Comparison of ENCODE assay signal across 15 cellular contexts in genomic region chr2:238241970-238242369, GRCh38. TPM values are rescaled to one million over a fixed set of nuclear protein-coding genes. Genes with fewer than 3 reads are reported as not detected.
DNase-seq lines count a peak whose midpoint lies in the region; ATAC-seq and TF ChIP-seq lines count a peak whose summit lies in the region.
"Had no signal": no experiment of that assay in that cellular context is flagged by ENCODE, and none has a peak within 500 bp of the region (broad histone marks: within the 10 kb centered on the region; RNA-seq: fewer than 3 reads in every experiment).

No MANE protein-coding gene starts in this region.

- 74% methylated on average over 2 of the region's 2 CpGs for WGBS in hepatocyte (ENCODE audit: low lambda C conversion rate, missing lambda C conversion rate)

- peaks cover 6% of the 10 kb centered on the region for H3K4me1 Mint-ChIP-seq in activated T-cell treated with anti-CD3 and anti-CD28 coated beads, Interleukin-2, amount 50 U/mL, for 4 hours (ENCODE audit: low read depth)
- peaks cover 6% of the 10 kb centered on the region for H3K4me1 Mint-ChIP-seq in activated T-cell treated with anti-CD3 and anti-CD28 coated beads, Interleukin-2, amount 50 U/mL, for 24 hours (ENCODE audit: low read depth)
- H3K4me1 Mint-ChIP-seq in T-cell, result peaks cover 3 to 8% (median 5%) of the 10 kb centered on the region in 3 donors

- H3K9me3 ChIP-seq in hepatocyte (ENCODE audit: low read depth) (no peaks in the 10 kb centered on the region), skeletal muscle tissue (ENCODE audit: control insufficient read depth in 3 of 3, low read length in 3 of 3) (no peaks in the 10 kb centered on the region)
- H3K9me3 ChIP-seq: lower lobe of right lung, uterus had no signal

- H3K4me2 ChIP-seq in hepatocyte, result no peak overlapping the region

- no peaks in the 10 kb centered on the region for H3K36me3 ChIP-seq in hepatocyte (replicated peaks; ENCODE audit: insufficient read depth, low read depth)
- peaks cover 11 to 14% (median 13%) of the 10 kb centered on the region in 3 donors for H3K36me3 ChIP-seq in skeletal muscle tissue (ENCODE audit: control insufficient read depth in 3 of 3, insufficient read depth in 3 of 3, low read length in 3 of 3)
- H3K36me3 ChIP-seq: uterus had no signal

- H3K27ac ChIP-seq in hepatocyte (peak overlapping the region; percentile 64), skeletal muscle tissue (ENCODE audit: low read depth, low read length) (peak overlapping the region; percentile 70)
- H3K27ac ChIP-seq: lower lobe of right lung, parathyroid adenoma had no signal

- POLR2A ChIA-PET in T-cell (lab: Charles Lee), result interaction anchor here in 1 of 2 donors (0.6 kb wide), 1 partner anchor 43 kb away, joined by 3 read pairs; no protein-coding TSS in a partner anchor

- H3K4me3 Mint-ChIP-seq in activated T-cell treated with anti-CD3 and anti-CD28 coated beads, Interleukin-2, amount 50 U/mL, for 4 hours, result peak overlapping the region; percentile 63
- H3K4me3 Mint-ChIP-seq in activated T-cell treated with anti-CD3 and anti-CD28 coated beads, Interleukin-2, amount 50 U/mL, for 24 hours, result no peak overlapping the region
- peak overlapping the region; percentile 44 to 87 (median 63) for H3K4me3 Mint-ChIP-seq in T-cell

- TF ChIP-seq CTCF in hepatocyte (IDR thresholded peaks at IDR 0.05; ENCODE audit: poor library complexity) (no peak), GM13977 (IDR thresholded peaks at IDR 0.05; ENCODE audit: extremely low read depth, insufficient read depth, missing control alignments) (no peak)

- in situ Hi-C loops in GM13977 (cut with MboI; ENCODE audit: low pct_unique_long_range_greater_than_20kb, low sequenced_read_pairs, unreplicated experiment), result no loop called here

- H3K4me3 ChIP-seq in hepatocyte (no peak overlapping the region), skeletal muscle tissue (ENCODE audit: low read length in 3 of 3) (no peak overlapping the region)
- H3K4me3 ChIP-seq: lower lobe of right lung, uterus had no signal

- H3K27me3 ChIP-seq in hepatocyte (peaks cover 14% of the 10 kb centered on the region), skeletal muscle tissue (ENCODE audit: control insufficient read depth in 3 of 3, insufficient read depth in 3 of 3, low read length in 3 of 3) (peaks cover 0 to 3% (median 0%) of the 10 kb centered on the region in 3 donors)
- H3K27me3 ChIP-seq: uterus had no signal

- no peak for ATAC-seq in activated T-cell treated with anti-CD3 and anti-CD28 coated beads, Interleukin-2, amount 50 U/mL, for 4 hours
- no peak for ATAC-seq in T-cell (replicated peaks in 1 of 4)
- ATAC-seq in GM19035 (IDR thresholded peaks at IDR 0.05; ENCODE audit: unreplicated experiment), result no peak
- ATAC-seq: lower lobe of right lung had no signal

- H3K27ac Mint-ChIP-seq in activated T-cell treated with anti-CD3 and anti-CD28 coated beads, Interleukin-2, amount 50 U/mL, for 24 hours, result no peak overlapping the region
- H3K27ac Mint-ChIP-seq in T-cell, result peak overlapping the region in 1 of 2 donors; percentile 22
- H3K27ac Mint-ChIP-seq: activated CD4-positive, alpha-beta memory T cell treated with anti-CD3 and anti-CD28 coated beads, Interleukin-2, amount 10 ng/mL, durations not matched to agents 7 days and 5 days; activated naive CD4-positive, alpha-beta T cell treated with anti-CD3 and anti-CD28 coated beads for 36 hours had no signal

- CTCF ChIA-PET in T-cell (lab: Charles Lee), result interaction anchor here in 1 of 2 donors (1.4 kb wide), 1 partner anchor 11 kb away, joined by 5 read pairs; no protein-coding TSS in a partner anchor

- peaks cover 18% of the 10 kb centered on the region for H3K36me3 Mint-ChIP-seq in activated T-cell treated with anti-CD3 and anti-CD28 coated beads, Interleukin-2, amount 50 U/mL, for 4 hours (ENCODE audit: insufficient read depth)
- H3K36me3 Mint-ChIP-seq in activated T-cell treated with anti-CD3 and anti-CD28 coated beads, Interleukin-2, amount 50 U/mL, for 24 hours (ENCODE audit: low read depth), result peaks cover 26% of the 10 kb centered on the region
- peaks cover 13% of the 10 kb centered on the region for H3K36me3 Mint-ChIP-seq in T-cell

- no peak for DNase-seq in activated T-cell treated with anti-CD3 and anti-CD28 coated beads, Interleukin-2, amount 50 U/mL, for 4 hours
- no peak for DNase-seq in activated T-cell treated with anti-CD3 and anti-CD28 coated beads, Interleukin-2, amount 50 U/mL, for 24 hours
- DNase-seq in T-cell (no peak), hepatocyte (ENCODE audit: low spot score) (no peak), EL (no peak), GM13977 (ENCODE audit: low spot score) (no peak)
- DNase-seq: activated CD4-positive, alpha-beta memory T cell treated with anti-CD3 and anti-CD28 coated beads, Interleukin-2, amount 10 ng/mL, durations not matched to agents 7 days and 5 days; activated naive CD4-positive, alpha-beta T cell treated with anti-CD3 and anti-CD28 coated beads for 36 hours; caudate nucleus; hippocampal formation; lower lobe of right lung had no signal

- H3K79me2 ChIP-seq in hepatocyte, result no peaks in the 10 kb centered on the region
- H3K79me2 ChIP-seq: parathyroid adenoma had no signal

- H3K27me3 Mint-ChIP-seq in activated T-cell treated with anti-CD3 and anti-CD28 coated beads, Interleukin-2, amount 50 U/mL, for 4 hours (ENCODE audit: low read depth), result peaks cover 3% of the 10 kb centered on the region
- H3K27me3 Mint-ChIP-seq in activated T-cell treated with anti-CD3 and anti-CD28 coated beads, Interleukin-2, amount 50 U/mL, for 24 hours, result peaks cover 21% of the 10 kb centered on the region
- H3K27me3 Mint-ChIP-seq in T-cell, result peaks cover 0 to 3% of the 10 kb centered on the region in 2 donors

- no peaks in the 10 kb centered on the region for H4K20me1 ChIP-seq in hepatocyte (ENCODE audit: insufficient read depth, poor library complexity, severe bottlenecking)

- no peaks in the 10 kb centered on the region for H3K9me3 Mint-ChIP-seq in activated T-cell treated with anti-CD3 and anti-CD28 coated beads, Interleukin-2, amount 50 U/mL, for 4 hours
- no peaks in the 10 kb centered on the region for H3K9me3 Mint-ChIP-seq in activated T-cell treated with anti-CD3 and anti-CD28 coated beads, Interleukin-2, amount 50 U/mL, for 24 hours
- H3K9me3 Mint-ChIP-seq in T-cell, result no peaks in the 10 kb centered on the region
- H3K9me3 Mint-ChIP-seq: activated CD4-positive, alpha-beta memory T cell treated with anti-CD3 and anti-CD28 coated beads, Interleukin-2, amount 10 ng/mL, durations not matched to agents 7 days and 5 days; activated naive CD4-positive, alpha-beta T cell treated with anti-CD3 and anti-CD28 coated beads for 36 hours had no signal

- H3K4me1 ChIP-seq in hepatocyte (ENCODE audit: insufficient read depth) (peaks cover 32% of the 10 kb centered on the region), skeletal muscle tissue (ENCODE audit: control insufficient read depth in 3 of 3, insufficient read depth in 3 of 3, low read length in 3 of 3) (peaks cover 30 to 49% (median 44%) of the 10 kb centered on the region in 3 donors)
- H3K4me1 ChIP-seq: parathyroid adenoma had no signal

- no peaks in the 10 kb centered on the region for H3K9me2 ChIP-seq in hepatocyte (replicated peaks; ENCODE audit: insufficient read depth)

- no peak overlapping the region for H2AFZ ChIP-seq in hepatocyte
- H2AFZ ChIP-seq: parathyroid adenoma had no signal

- H3K9ac ChIP-seq in skeletal muscle tissue (ENCODE audit: low read depth in 1 of 3, low read length in 3 of 3), result no peak overlapping the region
- H3K9ac ChIP-seq: parathyroid adenoma had no signal

RNA-seq across cellular contexts. Expression of gene HES6, which starts 2.1 kb away (rescaled TPM):
- 1 to 10 TPM; 5.9 to 9.1 (median 8.0) TPM for total RNA-seq in activated T-cell treated with anti-CD3 and anti-CD28 coated beads, Interleukin-2, amount 50 U/mL, for 4 hours
- total RNA-seq in T-cell (1 to 10 TPM; 1.7 to 3.6 (median 2.7) TPM), hepatocyte (14.1 and 17.8 TPM in 2 replicates), skeletal muscle tissue (7.8 TPM)
- 23.0 and 28.5 TPM in 2 replicates for polyA plus RNA-seq in hepatocyte

RNA-seq across cellular contexts. Expression of gene ILKAP, which starts 38.5 kb away (rescaled TPM):
- total RNA-seq in activated T-cell treated with anti-CD3 and anti-CD28 coated beads, Interleukin-2, amount 50 U/mL, for 4 hours, result 10 to 100 TPM; 64.5 to 70.9 (median 66.5) TPM
- total RNA-seq in T-cell (100 to 1,000 TPM in 2 of 5 donors, 10 to 100 TPM in 3; 72.8 to 120 (median 76.3) TPM), hepatocyte (20.4 and 25.9 TPM in 2 replicates), skeletal muscle tissue (33.4 TPM)
- polyA plus RNA-seq in hepatocyte, result 36.6 and 37.5 TPM in 2 replicates

RNA-seq across cellular contexts. Expression of gene PER2, which starts 46.4 kb away (rescaled TPM):
- total RNA-seq in activated T-cell treated with anti-CD3 and anti-CD28 coated beads, Interleukin-2, amount 50 U/mL, for 4 hours, result 10 to 100 TPM; 22.8 to 25.4 (median 24.6) TPM
- total RNA-seq in T-cell (10 to 100 TPM in 4 of 5 donors, 1 to 10 TPM in 1; 9.3 to 24.5 (median 13.0) TPM), hepatocyte (6.1 and 8.9 TPM in 2 replicates), skeletal muscle tissue (8.4 TPM)
- polyA plus RNA-seq in hepatocyte, result 6.0 and 6.4 TPM in 2 replicates
